ENCODE assay signal across 20 cellular contexts in the genomic region with DNA sequence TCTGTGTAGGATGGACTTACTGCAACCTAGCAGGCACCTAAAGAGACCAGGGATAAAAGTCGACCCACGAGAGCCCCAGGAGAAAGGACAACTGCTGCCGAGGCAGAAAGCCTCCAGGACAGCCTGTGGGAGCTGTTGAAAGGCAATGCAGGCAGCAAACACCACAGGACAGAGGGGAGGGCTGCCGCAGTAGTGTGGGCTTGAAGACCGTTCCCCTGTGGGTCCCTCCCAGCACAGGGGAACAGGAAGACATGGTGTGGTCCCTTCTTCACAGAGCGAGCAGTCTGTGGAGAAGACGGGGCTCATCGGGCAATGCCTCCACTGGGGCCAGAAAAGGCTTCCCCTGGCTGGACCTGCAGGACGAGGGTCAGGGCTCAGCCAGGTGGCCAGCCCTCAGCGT. TPM values are rescaled to one million over a fixed set of nuclear protein-coding genes. Genes with fewer than 3 reads are reported as not detected.
"Had no signal": no experiment of that assay in that cellular context is flagged by ENCODE, and none has a peak within 500 bp of the region (broad histone marks: within the 10 kb centered on the region; RNA-seq: fewer than 3 reads in every experiment).

No MANE protein-coding gene starts in this region.

- H3K4me1 Mint-ChIP-seq: natural killer cell had no signal

- H3K4me3 ChIP-seq: breast epithelium, lower lobe of right lung, spleen had no signal

- H3K27ac Mint-ChIP-seq: activated CD8-positive, alpha-beta T cell treated with anti-CD3 and anti-CD28 coated beads, Interleukin-2, amount 10 ng/mL, durations not matched to agents 7 days and 5 days; activated naive CD8-positive, alpha-beta T cell treated with anti-CD3 and anti-CD28 coated beads for 36 hours; dendritic cell treated with granulocyte-macrophage colony-stimulating factor and Interleukin-4, amounts not matched to agents 40 ng/mL and 50 ng/mL, for 4 days; natural killer cell had no signal

- H3K9me3 Mint-ChIP-seq: activated naive CD8-positive, alpha-beta T cell treated with anti-CD3 and anti-CD28 coated beads for 36 hours; dendritic cell treated with granulocyte-macrophage colony-stimulating factor and Interleukin-4, amounts not matched to agents 40 ng/mL and 50 ng/mL, for 4 days; natural killer cell had no signal

- H3K4me1 ChIP-seq: breast epithelium had no signal

- H3K4me3 Mint-ChIP-seq: activated CD8-positive, alpha-beta T cell treated with anti-CD3 and anti-CD28 coated beads, Interleukin-2, amount 10 ng/mL, durations not matched to agents 7 days and 5 days; activated naive CD8-positive, alpha-beta T cell treated with anti-CD3 and anti-CD28 coated beads for 36 hours; dendritic cell treated with granulocyte-macrophage colony-stimulating factor and Interleukin-4, amounts not matched to agents 40 ng/mL and 50 ng/mL, for 4 days; natural killer cell had no signal

- ATAC-seq: activated CD8-positive, alpha-beta T cell treated with anti-CD3 and anti-CD28 coated beads, Interleukin-2, amount 10 ng/mL, durations not matched to agents 7 days and 5 days; foreskin keratinocyte; left colon; lower lobe of right lung; natural killer cell; SK-N-SH treated with all-trans-retinoic acid at 6 μM for 48 hours had no signal

- H3K9me3 ChIP-seq: breast epithelium, lower lobe of right lung, spleen had no signal

- DNase-seq: activated CD4-positive, alpha-beta T cell treated with anti-CD3 and anti-CD28 coated beads for 1 hour; activated CD4-positive, alpha-beta T cell treated with anti-CD3 and anti-CD28 coated beads, Interleukin-2, amount 50 U/mL, for 1 hour; activated CD8-positive, alpha-beta T cell treated with anti-CD3 and anti-CD28 coated beads, Interleukin-2, amount 10 ng/mL, durations not matched to agents 7 days and 5 days; activated naive CD4-positive, alpha-beta T cell treated with Interleukin-2 at 50 U/mL for 16 hours; activated naive CD8-positive, alpha-beta T cell treated with anti-CD3 and anti-CD28 coated beads for 36 hours; activated T-cell treated with anti-CD3 and anti-CD28 coated beads, Interleukin-2, amount 50 U/mL, for 48 hours; effector CD8-positive, alpha-beta T cell; erythroblast; foreskin keratinocyte; left colon; lower lobe of right lung; natural killer cell; spleen; stimulated activated CD4-positive, alpha-beta T cell treated with anti-CD3 and anti-CD28 coated beads, Interleukin-4, amount 100 ng/mL, for 1 hour; stimulated activated naive CD4-positive, alpha-beta T cell treated with Interleukin-2 at 50 U/mL for 16 hours; T-helper 1 cell had no signal

- H3K36me3 Mint-ChIP-seq: activated naive CD8-positive, alpha-beta T cell treated with anti-CD3 and anti-CD28 coated beads for 36 hours; natural killer cell had no signal

- H3K27ac ChIP-seq: breast epithelium, foreskin keratinocyte, lower lobe of right lung had no signal

- H3K36me3 ChIP-seq: breast epithelium, lower lobe of right lung, spleen had no signal

RNA-seq across cellular contexts. Expression of gene GATA2, which starts 58.5 kb away (rescaled TPM):
- total RNA-seq: activated CD8-positive, alpha-beta T cell treated with anti-CD3 and anti-CD28 coated beads, Interleukin-2, amount 10 ng/mL, durations not matched to agents 7 days and 5 days; foreskin keratinocyte had no signal
- polyA plus RNA-seq: foreskin keratinocyte, keratinocyte had no signal
